In the genomic region with DNA sequence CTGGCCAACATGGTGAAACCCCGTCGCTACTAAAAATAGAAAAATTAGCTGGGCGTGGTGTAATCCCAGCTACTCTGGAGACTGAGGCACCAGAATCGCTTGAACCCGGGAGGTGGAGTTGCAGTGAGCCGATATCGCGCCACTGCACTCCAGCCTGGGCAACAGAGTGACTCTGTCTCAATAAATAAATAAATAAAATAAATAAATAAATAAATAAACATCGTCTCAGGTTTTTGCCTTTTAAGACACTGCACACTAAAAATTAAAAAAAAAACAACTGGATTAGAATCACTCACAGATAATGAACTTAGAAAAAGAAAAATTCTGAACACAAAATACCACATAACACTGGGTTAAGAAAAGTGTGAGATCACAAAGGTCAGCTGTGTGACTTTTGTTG, we compare ENCODE assay signal across 12 cellular contexts. TPM values are rescaled to one million over a fixed set of nuclear protein-coding genes. Genes with fewer than 3 reads are reported as not detected.
DNase-seq lines count a peak whose midpoint lies in the region; ATAC-seq and TF ChIP-seq lines count a peak whose summit lies in the region.
"Had no signal": no experiment of that assay in that cellular context is flagged by ENCODE, and none has a peak within 500 bp of the region (broad histone marks: within the 10 kb centered on the region; RNA-seq: fewer than 3 reads in every experiment).

No MANE protein-coding gene starts in this region.

- peaks cover 49% of the 10 kb centered on the region for H3K4me1 Mint-ChIP-seq in activated T-cell treated with anti-CD3 and anti-CD28 coated beads, Interleukin-2, amount 50 U/mL, for 4 hours (ENCODE audit: low read depth)
- H3K4me1 Mint-ChIP-seq in endodermal cell: peaks cover 5% of the 10 kb centered on the region
- H3K4me1 Mint-ChIP-seq in stimulated activated effector memory CD8-positive, alpha-beta T cell treated with anti-CD3 and anti-CD28 coated beads, Interleukin-12 subunit alpha, Interleukin-12 subunit beta, amount 100 ng/mL, for 72 hours: peaks cover 37% of the 10 kb centered on the region

- H3K4me1 ChIP-seq in PC-9 (replicated peaks; ENCODE audit: insufficient read depth) (peaks cover 22% of the 10 kb centered on the region), endodermal cell (ENCODE audit: control insufficient read depth, insufficient read depth, low read length) (peaks cover 3% of the 10 kb centered on the region), Peyer's patch (peaks cover 3 to 18% (median 6%) of the 10 kb centered on the region in 4 donors)

- H3K36me3 ChIP-seq in PC-9 (ENCODE audit: low read depth) (peaks cover 11% of the 10 kb centered on the region; the same call in 1 of the 2 replicates), endodermal cell (ENCODE audit: control insufficient read depth, insufficient read depth, low read length) (peaks cover 29% of the 10 kb centered on the region), Peyer's patch (peaks cover 0 to 16% (median 0%) of the 10 kb centered on the region in 3 donors)

- no peaks in the 10 kb centered on the region for H3K9me3 ChIP-seq in PC-9 (ENCODE audit: insufficient read depth, low read depth)
- H3K9me3 ChIP-seq in endodermal cell (ENCODE audit: control insufficient read depth, low read length): no peaks in the 10 kb centered on the region
- no peaks in the 10 kb centered on the region for H3K9me3 ChIP-seq in Peyer's patch

- 95 to 97% methylated on average over 4 to 9 of the region's 9 CpGs for WGBS in endodermal cell (ENCODE audit: insufficient coverage in 1 of 2, insufficient read length in 1 of 2), 2 experiments

- H3F3A ChIP-seq in PC-9 (ENCODE audit: insufficient read depth, low read depth): peaks cover 34% of the 10 kb centered on the region

- H3K9me2 ChIP-seq in PC-9 (ENCODE audit: insufficient read depth): no peaks in the 10 kb centered on the region

- no peak for TF ChIP-seq POLR2A in Peyer's patch (IDR thresholded peaks at IDR 0.05)

- no peak for DNase-seq in activated T-cell treated with anti-CD3 and anti-CD28 coated beads, Interleukin-2, amount 50 U/mL, for 4 hours
- DNase-seq in activated T-cell treated with anti-CD3 and anti-CD28 coated beads, Interleukin-2, amount 50 U/mL, for 1 hour: no peak
- DNase-seq in PC-9 (no peak), endodermal cell (no peak), Peyer's patch (no peak)
- DNase-seq in stimulated activated effector memory CD8-positive, alpha-beta T cell treated with anti-CD3 and anti-CD28 coated beads, Interleukin-12 subunit alpha, Interleukin-12 subunit beta, amount 100 ng/mL, for 72 hours (ENCODE audit: low spot score in 2 of 2): no peak
- DNase-seq: activated CD8-positive, alpha-beta memory T cell treated with anti-CD3 and anti-CD28 coated beads, Interleukin-2, amount 50 U/mL, for 48 hours; caudate nucleus; islet precursor cell; NCI-H2029 had no signal

- POLR2A ChIA-PET in PC-9 (lab: Charles Lee; ENCODE audit: unreplicated experiment): no interaction called here

- no peak overlapping the region for H3K27ac ChIP-seq in PC-9
- no peak overlapping the region for H3K27ac ChIP-seq in endodermal cell (ENCODE audit: low read depth, low read length)
- no peak overlapping the region for H3K27ac ChIP-seq in Peyer's patch

- intact Hi-C loops in PC-9 (cut with micrococcal nuclease; ENCODE audit: unreplicated experiment): loop anchor here (2.0 kb wide), 1 partner anchor 1274 kb away; a partner anchor contains a TSS

- H2AFZ ChIP-seq in PC-9: no peak overlapping the region

- H4K20me1 ChIP-seq in PC-9 (ENCODE audit: insufficient read depth): peaks cover 15% of the 10 kb centered on the region

- H3K27me3 Mint-ChIP-seq in activated T-cell treated with anti-CD3 and anti-CD28 coated beads, Interleukin-2, amount 50 U/mL, for 4 hours (ENCODE audit: low read depth): no peaks in the 10 kb centered on the region
- no peaks in the 10 kb centered on the region for H3K27me3 Mint-ChIP-seq in endodermal cell (ENCODE audit: insufficient read depth)

- H3K36me3 Mint-ChIP-seq in activated T-cell treated with anti-CD3 and anti-CD28 coated beads, Interleukin-2, amount 50 U/mL, for 4 hours (ENCODE audit: insufficient read depth): peaks cover 13% of the 10 kb centered on the region
- peaks cover 27% of the 10 kb centered on the region for H3K36me3 Mint-ChIP-seq in endodermal cell (ENCODE audit: low read depth)
- peaks cover 72% of the 10 kb centered on the region for H3K36me3 Mint-ChIP-seq in stimulated activated effector memory CD8-positive, alpha-beta T cell treated with anti-CD3 and anti-CD28 coated beads, Interleukin-12 subunit alpha, Interleukin-12 subunit beta, amount 100 ng/mL, for 72 hours

- H3K79me2 ChIP-seq in PC-9 (ENCODE audit: low read depth): peaks cover 50% of the 10 kb centered on the region

- ATAC-seq in activated T-cell treated with anti-CD3 and anti-CD28 coated beads, Interleukin-2, amount 50 U/mL, for 4 hours: no peak
- no peak for ATAC-seq in stimulated activated effector memory CD8-positive, alpha-beta T cell treated with anti-CD3 and anti-CD28 coated beads, Interleukin-12 subunit alpha, Interleukin-12 subunit beta, amount 100 ng/mL, for 72 hours
- no peak for ATAC-seq in GM18873 (IDR thresholded peaks at IDR 0.05; ENCODE audit: low FRiP score, unreplicated experiment)
- ATAC-seq in GM19328 (IDR thresholded peaks at IDR 0.05; ENCODE audit: unreplicated experiment): no peak

- BruUV-seq in PC-9 (replicated peaks; lab: Mats Ljungman, UMichigan): no TSS peak

- CTCF ChIA-PET in PC-9 (lab: Charles Lee): interaction anchor here (0.8 kb wide), 1 partner anchor 32 kb away, joined by 13 read pairs; no protein-coding TSS in a partner anchor

- no peak overlapping the region for H3K27ac Mint-ChIP-seq in endodermal cell
- H3K27ac Mint-ChIP-seq in stimulated activated effector memory CD8-positive, alpha-beta T cell treated with anti-CD3 and anti-CD28 coated beads, Interleukin-12 subunit alpha, Interleukin-12 subunit beta, amount 100 ng/mL, for 72 hours: peak overlapping the region; percentile 83

- H3K27me3 ChIP-seq in PC-9 (ENCODE audit: insufficient read depth, low read depth) (no peaks in the 10 kb centered on the region), endodermal cell (ENCODE audit: control insufficient read depth, insufficient read depth, low read length, poor library complexity, severe bottlenecking) (no peaks in the 10 kb centered on the region), Peyer's patch (no peaks in the 10 kb centered on the region)

- no peaks in the 10 kb centered on the region for H3K9me3 Mint-ChIP-seq in activated T-cell treated with anti-CD3 and anti-CD28 coated beads, Interleukin-2, amount 50 U/mL, for 4 hours
- no peaks in the 10 kb centered on the region for H3K9me3 Mint-ChIP-seq in endodermal cell
- H3K9me3 Mint-ChIP-seq in stimulated activated effector memory CD8-positive, alpha-beta T cell treated with anti-CD3 and anti-CD28 coated beads, Interleukin-12 subunit alpha, Interleukin-12 subunit beta, amount 100 ng/mL, for 72 hours: no peaks in the 10 kb centered on the region

- no peak for TF ChIP-seq CTCF in PC-9 (conservative IDR thresholded peaks at IDR 0.05)
- no peak for TF ChIP-seq CTCF in endodermal cell (conservative IDR thresholded peaks at IDR 0.05)
- no peak for TF ChIP-seq CTCF in Peyer's patch (IDR thresholded peaks at IDR 0.05)

- H3K4me3 ChIP-seq in PC-9: peak overlapping the region; percentile 79; the same call in 1 of the 2 replicates
- H3K4me3 ChIP-seq in endodermal cell (ENCODE audit: low read length): peak overlapping the region; percentile 89
- H3K4me3 ChIP-seq in Peyer's patch: no peak overlapping the region

- peak overlapping the region; percentile 87 for H3K4me2 ChIP-seq in PC-9

- peak overlapping the region; percentile 95 for H3K4me3 Mint-ChIP-seq in activated T-cell treated with anti-CD3 and anti-CD28 coated beads, Interleukin-2, amount 50 U/mL, for 4 hours
- peak overlapping the region; percentile 97 for H3K4me3 Mint-ChIP-seq in endodermal cell
- H3K4me3 Mint-ChIP-seq in stimulated activated effector memory CD8-positive, alpha-beta T cell treated with anti-CD3 and anti-CD28 coated beads, Interleukin-12 subunit alpha, Interleukin-12 subunit beta, amount 100 ng/mL, for 72 hours: peak overlapping the region; percentile 94

- H3K9ac ChIP-seq in endodermal cell (ENCODE audit: extremely low read depth, low read length, poor library complexity, severe bottlenecking): no peak overlapping the region

RNA-seq across cellular contexts. Expression of a gene that starts 2.4 kb away (rescaled TPM):
- 10 to 100 TPM; 24.1 to 25.8 (median 24.8) TPM for total RNA-seq in activated T-cell treated with anti-CD3 and anti-CD28 coated beads, Interleukin-2, amount 50 U/mL, for 4 hours
- 18.0 and 22.1 TPM in 2 replicates for total RNA-seq in PC-9 (2021)
- total RNA-seq in endodermal cell: 10 to 100 TPM; 16.8 to 20.9 TPM
- 15.0 TPM for polyA plus RNA-seq in endodermal cell (2013, experiment 1 of 2)
- polyA plus RNA-seq in endodermal cell (2013, experiment 2 of 2): 13.6 TPM
- total RNA-seq in Peyer's patch: 10 to 100 TPM; 15.5 to 25.5 (median 22.9) TPM

RNA-seq across cellular contexts. Expression of a gene that starts 12.0 kb away (rescaled TPM):
- total RNA-seq in activated T-cell treated with anti-CD3 and anti-CD28 coated beads, Interleukin-2, amount 50 U/mL, for 4 hours: 1,000 to 10,000 TPM; 2,191 to 2,257 (median 2,224) TPM
- total RNA-seq in PC-9 (2021): 1,834 and 1,944 TPM in 2 replicates
- total RNA-seq in endodermal cell: 1,000 to 10,000 TPM; 1,708 to 1,749 TPM
- 2,360 TPM for polyA plus RNA-seq in endodermal cell (2013, experiment 1 of 2)
- polyA plus RNA-seq in endodermal cell (2013, experiment 2 of 2): 2,365 TPM
- 100 to 1,000 TPM; 392 to 657 (median 458) TPM for total RNA-seq in Peyer's patch

RNA-seq across cellular contexts. Expression of a gene that starts 49.9 kb away (rescaled TPM):
- 10 to 100 TPM; 11.8 to 14.1 (median 12.9) TPM for total RNA-seq in activated T-cell treated with anti-CD3 and anti-CD28 coated beads, Interleukin-2, amount 50 U/mL, for 4 hours
- total RNA-seq in PC-9 (2021) (13.4 and 20.6 TPM in 2 replicates), endodermal cell (10 to 100 TPM; 13.7 to 21.3 TPM), Peyer's patch (10 to 100 TPM in 1 of 4 donors, 1 to 10 TPM in 3; 3.3 to 18.2 (median 4.7) TPM)
- polyA plus RNA-seq in endodermal cell (2013, experiment 1 of 2): 19.4 TPM
- polyA plus RNA-seq in endodermal cell (2013, experiment 2 of 2): 19.2 TPM

Comparison
In these comparisons a context has a peak if more than half of its experiments do, and no peak if none do; other contexts are left out.
1. H3K4me3 ChIP-seq: peak in PC-9 (single experiment) and endodermal cell (single experiment); none in Peyer's patch (0 of 4).
2. Peak in every context shown above with its lines, with median percentiles within 50 percentile points of each other: H3K4me3 Mint-ChIP-seq.